In genomic region chr1:221031015-221031889, GRCh38 we compare ENCODE assay signal across 17 cellular contexts.
"Had no signal": no experiment of that assay in that cellular context is flagged by ENCODE, and none has a peak within 500 bp of the region (broad histone marks: within the 10 kb centered on the region; RNA-seq: fewer than 3 reads in every experiment).

No MANE protein-coding gene starts in this region.

- ATAC-seq: activated T-cell treated with anti-CD3 and anti-CD28 coated beads, Interleukin-2, amount 50 U/mL, for 72 hours; esophagus mucosa; gastroesophageal sphincter; heart left ventricle; psoas muscle had no signal

- H3K27ac ChIP-seq: ascending aorta, coronary artery, neural progenitor cell, psoas muscle, thyroid gland, WERI-Rb-1 had no signal

- H3K4me3 ChIP-seq: ascending aorta, coronary artery, gastroesophageal sphincter, heart left ventricle, left ventricle myocardium inferior, neural progenitor cell, psoas muscle, thyroid gland had no signal

- H2AFZ ChIP-seq: neural progenitor cell had no signal

- H3K27me3 ChIP-seq: ascending aorta, gastroesophageal sphincter, heart left ventricle, neural progenitor cell, thyroid gland had no signal

- H3K4me1 ChIP-seq: neural progenitor cell had no signal

- H3K9ac ChIP-seq: neural progenitor cell had no signal

- H3K36me3 ChIP-seq: ascending aorta, gastroesophageal sphincter, heart left ventricle, left ventricle myocardium inferior, neural progenitor cell, thyroid gland, WERI-Rb-1 had no signal

- H3K4me2 ChIP-seq: neural progenitor cell had no signal

- H3K9me3 ChIP-seq: ascending aorta, gastroesophageal sphincter, heart left ventricle, left ventricle myocardium inferior, psoas muscle, thyroid gland had no signal

- DNase-seq: activated CD4-positive, alpha-beta T cell treated with anti-CD3 and anti-CD28 coated beads, Interleukin-2, amount 50 U/mL, for 4 hours; activated effector memory CD4-positive, alpha-beta T cell treated with anti-CD3 and anti-CD28 coated beads, Interleukin-2, amount 50 U/mL, for 16 hours; activated naive CD4-positive, alpha-beta T cell treated with anti-CD3 and anti-CD28 coated beads, Interleukin-2, amount 50 U/mL, for 16 hours; activated T-cell treated with anti-CD3 and anti-CD28 coated beads, Interleukin-2, amount 50 U/mL, for 72 hours; heart left ventricle; left ventricle myocardium inferior; mammary epithelial cell; naive B cell; psoas muscle; stimulated activated naive CD4-positive, alpha-beta T cell; thyroid gland; WERI-Rb-1 had no signal
